Comparison of ENCODE assay signal across 8 cellular contexts in genomic region chr2:164840930-164841718, GRCh38. TPM values are rescaled to one million over a fixed set of nuclear protein-coding genes. Genes with fewer than 3 reads are reported as not detected.
DNase-seq lines count a peak whose midpoint lies in the region; ATAC-seq, FAIRE-seq and TF ChIP-seq lines count a peak whose summit lies in the region.

No MANE protein-coding gene starts in this region.

- peak overlapping the region; percentile 93 for H2AFZ ChIP-seq in astrocyte (ENCODE audit: low read depth, low read length)

- H3K4me3 Mint-ChIP-seq in astrocyte (ENCODE audit: unreplicated experiment) = peak overlapping the region; percentile 94

- DNase-seq in DMS153 (lab: John Stamatoyannopoulos, UW) = peak; percentile 51
- peak; percentile 8 for DNase-seq in NOMO-1 treated with dmso at 0.1 percent for 144 hours (lab: John Stamatoyannopoulos, UW; ENCODE audit: unreplicated experiment)
- peak; percentile 47 for DNase-seq in astrocyte (ENCODE audit: low read depth)
- peak; percentile 78 to 92 (median 90) for DNase-seq in right cardiac atrium
- DNase-seq in prostate gland (ENCODE audit: low spot score) = peak; percentile 72
- DNase-seq in NK-92 (lab: John Stamatoyannopoulos, UW; ENCODE audit: unreplicated experiment) = no peak

- no peak for TF ChIP-seq CTCF in astrocyte (IDR thresholded peaks at IDR 0.05; ENCODE audit: insufficient read depth, low read depth, low read length)
- TF ChIP-seq CTCF in prostate gland (IDR thresholded peaks at IDR 0.05) = peak in 1 of 4 experiments; percentile 7

- H4K20me1 ChIP-seq in astrocyte (ENCODE audit: insufficient read depth, low read length) = no peaks in the 10 kb centered on the region

- no peaks in the 10 kb centered on the region for H3K9me3 Mint-ChIP-seq in astrocyte (ENCODE audit: unreplicated experiment)

- no peaks in the 10 kb centered on the region for H3K27me3 Mint-ChIP-seq in astrocyte (ENCODE audit: low read depth, unreplicated experiment)

- FAIRE-seq in astrocyte (lab: Jason Lieb, UNC) = no peak

- H3K4me1 ChIP-seq in astrocyte (ENCODE audit: insufficient read depth, low read length) (peaks cover 12% of the 10 kb centered on the region), right cardiac atrium (ENCODE audit: control insufficient read depth, insufficient read depth, low read length) (no peaks in the 10 kb centered on the region), prostate gland (replicated peaks) (no peaks in the 10 kb centered on the region)

- peak overlapping the region; percentile 78 for H3K4me3 ChIP-seq in astrocyte (ENCODE audit: insufficient read depth, low read depth, low read length)
- peak overlapping the region; percentile 91 for H3K4me3 ChIP-seq in right cardiac atrium (ENCODE audit: low read length)
- H3K4me3 ChIP-seq in prostate gland = peak overlapping the region; percentile 60 to 69

- intact Hi-C loops in right cardiac atrium (cut with DNase I) (loop anchor here in 3 of 4 donors (5.0 to 10.0 kb wide), 4 partner anchors 64 to 106 kb away; no protein-coding TSS in a partner anchor), prostate gland (cut with DNase I) (loop anchor here (2.0 to 5.0 kb wide), 2 partner anchors 76 to 104 kb away; no protein-coding TSS in a partner anchor)

- H3K27ac Mint-ChIP-seq in astrocyte (ENCODE audit: unreplicated experiment) = peak overlapping the region; percentile 69

- peak; percentile 11 for TF ChIP-seq POLR2A in prostate gland (IDR thresholded peaks at IDR 0.05)

- H3K9ac ChIP-seq in astrocyte (ENCODE audit: low read length) = peak overlapping the region; percentile 90

- ATAC-seq in GM19438 (IDR thresholded peaks at IDR 0.05; ENCODE audit: low read depth, unreplicated experiment) = peak; percentile 56
- ATAC-seq in HG03442 (IDR thresholded peaks at IDR 0.05; ENCODE audit: unreplicated experiment) = peak; percentile 54
- ATAC-seq in right cardiac atrium = peak; percentile 94

- H3K36me3 Mint-ChIP-seq in astrocyte (ENCODE audit: low read depth, unreplicated experiment) = no peaks in the 10 kb centered on the region

- peaks cover 6% of the 10 kb centered on the region for H3K4me1 Mint-ChIP-seq in astrocyte (ENCODE audit: low read depth, unreplicated experiment)

- H3K4me2 ChIP-seq in astrocyte (ENCODE audit: low read length) = peak overlapping the region; percentile 97

- peaks cover 5% of the 10 kb centered on the region for H3K79me2 ChIP-seq in astrocyte (ENCODE audit: insufficient read depth, low read length)

- under 1% methylated on average over 90 of the region's 90 CpGs for WGBS in right cardiac atrium
- under 1% methylated on average over 23 of the region's 90 CpGs for WGBS in prostate gland

- H3K27me3 ChIP-seq in astrocyte (ENCODE audit: insufficient read depth, low read length) (no peaks in the 10 kb centered on the region), right cardiac atrium (ENCODE audit: control insufficient read depth, insufficient read depth) (no peaks in the 10 kb centered on the region), prostate gland (replicated peaks; ENCODE audit: insufficient read depth) (no peaks in the 10 kb centered on the region)

- H3K27ac ChIP-seq in astrocyte (ENCODE audit: low read depth, low read length) = peak overlapping the region; percentile 75
- peak overlapping the region; percentile 99 for H3K27ac ChIP-seq in right cardiac atrium (ENCODE audit: low read length)
- peak overlapping the region; percentile 98 for H3K27ac ChIP-seq in prostate gland

- H3K9me3 ChIP-seq in astrocyte (ENCODE audit: insufficient read depth, low read depth, low read length) (no peaks in the 10 kb centered on the region), right cardiac atrium (ENCODE audit: control insufficient read depth, low read length) (no peaks in the 10 kb centered on the region), prostate gland (no peaks in the 10 kb centered on the region)

- no peaks in the 10 kb centered on the region for H3K36me3 ChIP-seq in astrocyte (ENCODE audit: insufficient read depth, low read length)
- H3K36me3 ChIP-seq in prostate gland = no peaks in the 10 kb centered on the region

RNA-seq across cellular contexts. Expression of gene COBLL1, which starts 0.5 kb away (rescaled TPM):
- total RNA-seq in astrocyte = 17.6 and 18.6 TPM in 2 replicates
- 1 to 10 TPM; 7.3 to 9.2 (median 8.6) TPM for total RNA-seq in right cardiac atrium
- 3.2 TPM for polyA plus RNA-seq in right cardiac atrium
- 10 to 100 TPM; 52.1 to 82.8 TPM for total RNA-seq in prostate gland
